ENCODE assay signal across 8 cellular contexts in genomic region chr9:122091682-122092592, GRCh38. TPM values are rescaled to one million over a fixed set of nuclear protein-coding genes. Genes with fewer than 3 reads are reported as not detected.
DNase-seq lines count a peak whose midpoint lies in the region; ATAC-seq, FAIRE-seq and TF ChIP-seq lines count a peak whose summit lies in the region.

No MANE protein-coding gene starts in this region.

- H3K27me3 ChIP-seq in astrocyte (ENCODE audit: insufficient read depth, low read length) (no peaks in the 10 kb centered on the region), lung (ENCODE audit: control insufficient read depth, insufficient read depth) (no peaks in the 10 kb centered on the region)

- no peaks in the 10 kb centered on the region for H3K9me3 Mint-ChIP-seq in activated naive CD4-positive, alpha-beta T cell treated with anti-CD3 and anti-CD28 coated beads, Interleukin-2, amount 10 ng/mL, durations not matched to agents 7 days and 5 days
- H3K9me3 Mint-ChIP-seq in astrocyte (ENCODE audit: unreplicated experiment) = no peaks in the 10 kb centered on the region

- H4K20me1 ChIP-seq in astrocyte (ENCODE audit: insufficient read depth, low read length) = peaks cover 44% of the 10 kb centered on the region

- WGBS in lung, 2 donors = 48 to 68% methylated on average over 11 of the region's 11 CpGs

- H3K4me2 ChIP-seq in astrocyte (ENCODE audit: low read length) = peak overlapping the region; percentile 96

- H3K9me3 ChIP-seq in astrocyte (ENCODE audit: insufficient read depth, low read depth, low read length) (no peaks in the 10 kb centered on the region), lung (ENCODE audit: control insufficient read depth in 2 of 2, insufficient read depth in 1 of 2, low read length in 1 of 2) (no peaks in the 10 kb centered on the region)

- intact Hi-C loops in sciatic nerve (cut with DNase I) = loop anchor here (10.0 kb wide), 1 partner anchor 723 kb away; no protein-coding TSS in a partner anchor

- H3K4me1 Mint-ChIP-seq in activated naive CD4-positive, alpha-beta T cell treated with anti-CD3 and anti-CD28 coated beads, Interleukin-2, amount 10 ng/mL, durations not matched to agents 7 days and 5 days = peaks cover 33% of the 10 kb centered on the region
- H3K4me1 Mint-ChIP-seq in astrocyte (ENCODE audit: low read depth, unreplicated experiment) = peaks cover 7% of the 10 kb centered on the region

- TF ChIP-seq CTCF in astrocyte (IDR thresholded peaks at IDR 0.05; ENCODE audit: insufficient read depth, low read depth, low read length) = no peak
- no peak for TF ChIP-seq CTCF in lung (IDR thresholded peaks at IDR 0.05; ENCODE audit: control extremely low read depth, extremely low read depth)

- H2AFZ ChIP-seq in astrocyte (ENCODE audit: low read depth, low read length) = peak overlapping the region; percentile 79

- ATAC-seq in lung (ENCODE audit: insufficient read depth, low FRiP score) (no peak), sciatic nerve (no peak)

- CTCF ChIA-PET in activated naive CD4-positive, alpha-beta T cell treated with anti-CD3 and anti-CD28 coated beads, Interleukin-2, amount 10 ng/mL, durations not matched to agents 7 days and 5 days (lab: Charles Lee) = interaction anchor here (0.8 kb wide), 1 partner anchor 258 kb away, joined by 3 read pairs; no protein-coding TSS in a partner anchor

- no peak for DNase-seq in activated naive CD4-positive, alpha-beta T cell treated with anti-CD3 and anti-CD28 coated beads, Interleukin-2, amount 10 ng/mL, durations not matched to agents 7 days and 5 days
- no peak for DNase-seq in activated naive CD4-positive, alpha-beta T cell treated with anti-CD3 and anti-CD28 coated beads, Interleukin-2, amount 50 U/mL, for 16 hours
- DNase-seq in astrocyte (ENCODE audit: low read depth) = no peak
- DNase-seq in lung (ENCODE audit: low spot score) = no peak
- peak; percentile 45 for DNase-seq in ureter (ENCODE audit: low spot score)
- no peak for DNase-seq in sciatic nerve (ENCODE audit: low spot score)
- DNase-seq in stimulated activated CD4-positive, alpha-beta T cell treated with anti-CD3 and anti-CD28 coated beads, Interleukin-4, amount 100 ng/mL, for 24 hours = no peak
- no peak for DNase-seq in SHP77 (lab: John Stamatoyannopoulos, UW)

- H3K4me1 ChIP-seq in astrocyte (ENCODE audit: insufficient read depth, low read length) = peaks cover 22% of the 10 kb centered on the region
- peaks cover 7 to 14% of the 10 kb centered on the region in 2 donors for H3K4me1 ChIP-seq in lung (ENCODE audit: control insufficient read depth in 2 of 2, insufficient read depth in 2 of 2, low read length in 2 of 2)

- H3K36me3 ChIP-seq in astrocyte (ENCODE audit: insufficient read depth, low read length) (no peaks in the 10 kb centered on the region), lung (ENCODE audit: control insufficient read depth in 2 of 2, insufficient read depth in 2 of 2, low read length in 2 of 2) (no peaks in the 10 kb centered on the region)

- H3K9ac ChIP-seq in astrocyte (ENCODE audit: low read length) = peak overlapping the region; percentile 74

- peaks cover 1% of the 10 kb centered on the region for H3K36me3 Mint-ChIP-seq in activated naive CD4-positive, alpha-beta T cell treated with anti-CD3 and anti-CD28 coated beads, Interleukin-2, amount 10 ng/mL, durations not matched to agents 7 days and 5 days
- H3K36me3 Mint-ChIP-seq in astrocyte (ENCODE audit: low read depth, unreplicated experiment) = peaks cover 4% of the 10 kb centered on the region

- no peak for FAIRE-seq in astrocyte (lab: Jason Lieb, UNC)

- H3K4me3 Mint-ChIP-seq in activated naive CD4-positive, alpha-beta T cell treated with anti-CD3 and anti-CD28 coated beads, Interleukin-2, amount 10 ng/mL, durations not matched to agents 7 days and 5 days = peak overlapping the region; percentile 83
- peak overlapping the region; percentile 93 for H3K4me3 Mint-ChIP-seq in astrocyte (ENCODE audit: unreplicated experiment)

- H3K27me3 Mint-ChIP-seq in activated naive CD4-positive, alpha-beta T cell treated with anti-CD3 and anti-CD28 coated beads, Interleukin-2, amount 10 ng/mL, durations not matched to agents 7 days and 5 days = peaks cover 22% of the 10 kb centered on the region
- H3K27me3 Mint-ChIP-seq in astrocyte (ENCODE audit: low read depth, unreplicated experiment) = peaks cover 13% of the 10 kb centered on the region

- peak overlapping the region; percentile 79 for H3K4me3 ChIP-seq in astrocyte (ENCODE audit: insufficient read depth, low read depth, low read length)
- peak overlapping the region; percentile 94 for H3K4me3 ChIP-seq in lung

- H3K27ac ChIP-seq in astrocyte (ENCODE audit: low read depth, low read length) = no peak overlapping the region
- peak overlapping the region in 1 of 2 donors; percentile 89 for H3K27ac ChIP-seq in lung (ENCODE audit: low read depth in 1 of 2, low read length in 1 of 2)

- peaks cover 31% of the 10 kb centered on the region for H3K79me2 ChIP-seq in astrocyte (ENCODE audit: insufficient read depth, low read length)

- peak overlapping the region; percentile 43 for H3K27ac Mint-ChIP-seq in activated naive CD4-positive, alpha-beta T cell treated with anti-CD3 and anti-CD28 coated beads, Interleukin-2, amount 10 ng/mL, durations not matched to agents 7 days and 5 days
- H3K27ac Mint-ChIP-seq in astrocyte (ENCODE audit: unreplicated experiment) = no peak overlapping the region

RNA-seq across cellular contexts. Expression of gene TTLL11, which starts 1.2 kb away (rescaled TPM):
- total RNA-seq in astrocyte (6.6 and 6.9 TPM in 2 replicates), lung (1 to 10 TPM; 7.2 to 7.8 TPM), ureter (10.9 TPM), sciatic nerve (14.2 TPM)
- 1 to 10 TPM; 3.6 to 4.6 TPM for polyA plus RNA-seq in lung
